11 cellular contexts compared by ENCODE assay signal in the genomic region with DNA sequence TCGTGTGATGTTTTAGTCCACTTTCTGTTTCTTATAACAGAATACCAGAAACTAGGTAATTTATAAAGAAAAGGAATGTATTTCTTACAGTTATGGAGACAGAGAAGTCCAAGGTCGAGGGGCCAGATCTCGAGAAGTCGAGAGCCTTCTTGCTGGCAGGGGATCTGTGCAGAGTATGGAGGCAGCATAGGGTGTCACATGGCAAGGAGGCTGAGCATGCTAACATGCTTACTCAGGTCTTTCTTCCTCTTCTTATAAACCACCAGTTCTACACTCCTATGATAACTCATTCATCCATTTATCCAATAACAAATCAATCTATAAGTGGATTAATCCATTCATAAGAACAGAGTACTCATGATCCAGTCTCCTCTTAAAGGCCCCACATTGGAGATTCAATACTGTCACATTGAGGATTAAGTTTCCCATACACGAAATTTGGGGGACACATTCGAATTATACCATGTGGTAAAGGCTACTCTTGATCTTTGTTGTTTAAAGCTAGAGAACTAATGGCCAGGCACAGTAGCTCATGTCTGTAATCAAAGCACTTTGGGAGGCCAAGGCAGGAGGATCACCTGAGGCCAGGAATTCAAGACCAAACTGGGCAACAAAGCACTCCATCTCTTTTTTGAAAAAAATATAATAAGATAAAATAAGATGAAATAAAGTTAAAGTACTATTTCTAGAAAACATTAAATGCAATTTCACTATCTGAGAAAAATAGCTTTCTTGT. TPM values are rescaled to one million over a fixed set of nuclear protein-coding genes. Genes with fewer than 3 reads are reported as not detected.
DNase-seq lines count a peak whose midpoint lies in the region; ATAC-seq, FAIRE-seq and TF ChIP-seq lines count a peak whose summit lies in the region.
"Had no signal": no experiment of that assay in that cellular context is flagged by ENCODE, and none has a peak within 500 bp of the region (broad histone marks: within the 10 kb centered on the region; RNA-seq: fewer than 3 reads in every experiment).

No MANE protein-coding gene starts in this region.

- H3K4me1 ChIP-seq in cardiac muscle cell (ENCODE audit: low read depth) (no peaks in the 10 kb centered on the region), heart right ventricle (peaks cover 0 to 39% (median 29%) of the 10 kb centered on the region in 9 donors), pancreas (peaks cover 0 to 17% (median 13%) of the 10 kb centered on the region in 3 donors)

- no peak for TF ChIP-seq POLR2A in erythroblast (IDR thresholded peaks at IDR 0.05; ENCODE audit: low read length)

- H3K27me3 ChIP-seq in cardiac muscle cell (no peaks in the 10 kb centered on the region), heart right ventricle (no peaks in the 10 kb centered on the region), pancreas (no peaks in the 10 kb centered on the region)
- H3K27me3 ChIP-seq: colonic mucosa had no signal

- H3K4me3 ChIP-seq in cardiac muscle cell (peak overlapping the region; percentile 69), heart right ventricle (peak overlapping the region in 5 of 10 donors; percentile 85 to 99 (median 92)), pancreas (no peak overlapping the region)

- no peaks in the 10 kb centered on the region for H3K36me3 ChIP-seq in cardiac muscle cell
- H3K36me3 ChIP-seq in heart right ventricle, result peaks cover 0 to 20% (median 0%) of the 10 kb centered on the region in 9 donors
- no peaks in the 10 kb centered on the region for H3K36me3 ChIP-seq in pancreas
- H3K36me3 ChIP-seq: colonic mucosa had no signal

- no peak overlapping the region for H3K27ac ChIP-seq in cardiac muscle cell
- no peak overlapping the region for H3K27ac ChIP-seq in heart right ventricle
- no peak overlapping the region for H3K27ac ChIP-seq in pancreas
- H3K27ac ChIP-seq: colonic mucosa had no signal

- peak overlapping the region; percentile 99 for H3K4me3 Mint-ChIP-seq in type B pancreatic cell

- H3K27me3 Mint-ChIP-seq in type B pancreatic cell, result no peaks in the 10 kb centered on the region

- ATAC-seq in heart right ventricle (no peak), pancreas (no peak), GM19455 (IDR thresholded peaks at IDR 0.05; ENCODE audit: unreplicated experiment) (no peak)

- 77 to 87% methylated on average over 6 of the region's 6 CpGs for WGBS in heart right ventricle, 2 donors
- 65 to 77% methylated on average over 6 of the region's 6 CpGs for WGBS in pancreas, 2 donors

- in situ Hi-C loops in SK-MEL-5 (cut with HindIII; ENCODE audit: low pct_unique_long_range_greater_than_20kb, low sequenced_read_pairs), result no loop called here

- H3K36me3 Mint-ChIP-seq in type B pancreatic cell, result peaks cover 42% of the 10 kb centered on the region

- no peak for TF ChIP-seq CTCF in cardiac muscle cell (IDR thresholded peaks at IDR 0.05; ENCODE audit: low read depth, low read length)
- no peak for TF ChIP-seq CTCF in heart right ventricle (IDR thresholded peaks at IDR 0.05)
- TF ChIP-seq CTCF in type B pancreatic cell (conservative IDR thresholded peaks at IDR 0.05), result no peak
- TF ChIP-seq CTCF in pancreas (IDR thresholded peaks at IDR 0.05), result no peak

- H3K9me3 ChIP-seq in cardiac muscle cell (ENCODE audit: low read depth) (no peaks in the 10 kb centered on the region), heart right ventricle (peaks cover 0 to 9% (median 0%) of the 10 kb centered on the region in 11 donors), pancreas (no peaks in the 10 kb centered on the region)
- H3K9me3 ChIP-seq: colonic mucosa had no signal

- H3K27ac Mint-ChIP-seq in type B pancreatic cell, result no peak overlapping the region

- H3K9me3 Mint-ChIP-seq in type B pancreatic cell, result no peaks in the 10 kb centered on the region

- no peak for FAIRE-seq in pancreas (lab: Jason Lieb, UNC)

- peaks cover 21% of the 10 kb centered on the region for H3K4me1 Mint-ChIP-seq in type B pancreatic cell (ENCODE audit: unreplicated experiment)

- DNase-seq in cardiac muscle cell (ENCODE audit: low read depth in 1 of 2, low spot score in 1 of 2), result peak in 1 of 2 donors; percentile 11
- DNase-seq in heart right ventricle, result no peak
- DNase-seq in SK-MEL-5 (ENCODE audit: low read depth, low spot score), result peak; percentile 19
- DNase-seq in erythroblast (lab: John Stamatoyannopoulos, UW), result peak; percentile 10 to 14
- no peak for DNase-seq in type B pancreatic cell (ENCODE audit: extremely low spot score, unreplicated experiment)
- DNase-seq in pancreas, result no peak
- DNase-seq in HK-2 (ENCODE audit: unreplicated experiment), result no peak
- DNase-seq: colonic mucosa; NCI-H1105; stimulated activated CD4-positive, alpha-beta T cell treated with anti-CD3 and anti-CD28 coated beads, Interleukin-2, amount 100 ng/mL, for 24 hours had no signal

- intact Hi-C loops in heart right ventricle (cut with DNase I), result loop anchor here in 7 of 10 donors (5.0 to 10.0 kb wide), 10 partner anchors 45 to 1292 kb away; a partner anchor contains a TSS
- intact Hi-C loops in pancreas (cut with DNase I), result no loop called here

RNA-seq across cellular contexts. Expression of a gene that starts 2.1 kb away (rescaled TPM):
- 30.5 and 51.4 TPM in 2 replicates for total RNA-seq in cardiac muscle cell
- 27.9 and 38.2 TPM in 2 replicates for polyA plus RNA-seq in cardiac muscle cell
- 10 to 100 TPM; 16.7 to 32.8 (median 24.3) TPM for total RNA-seq in heart right ventricle
- polyA plus RNA-seq in heart right ventricle, result 10 to 100 TPM; 11.1 to 21.4 TPM
- 21.5 and 21.6 TPM in 2 replicates for total RNA-seq in SK-MEL-5 (2014; rRNA removed; shearing (Covaris generic))
- polyA plus RNA-seq in SK-MEL-5 (2015; cell fraction: cytosol; rRNA removed), result 17.2 and 22.6 TPM in 2 replicates
- 47.6 and 49.7 TPM in 2 replicates for polyA plus RNA-seq in SK-MEL-5 (2015; cell fraction: nucleus; rRNA removed)
- 32.8 and 34.5 TPM in 2 replicates for total RNA-seq in type B pancreatic cell (ENCODE audit: low replicate concordance)
- 10 to 100 TPM in 1 of 6 donors, 1 to 10 TPM in 5; 5.1 to 13.9 (median 7.2) TPM for total RNA-seq in pancreas
- 10 to 100 TPM in 1 of 2 donors, 1 to 10 TPM in 1; 9.7 to 13.6 TPM for polyA plus RNA-seq in pancreas

Comparison
In these comparisons a context has a peak if more than half of its experiments do, and no peak if none do; other contexts are left out.
1. DNase-seq: peak in SK-MEL-5 (single experiment) and erythroblast (2 of 2); none in heart right ventricle (0 of 2), type B pancreatic cell (single experiment), pancreas (0 of 6) and HK-2 (single experiment).
2. intact Hi-C loops: an anchor here in heart right ventricle (5.0 to 10.0 kb wide); none called in pancreas.